24 cellular contexts compared by ENCODE assay signal in the genomic region with DNA sequence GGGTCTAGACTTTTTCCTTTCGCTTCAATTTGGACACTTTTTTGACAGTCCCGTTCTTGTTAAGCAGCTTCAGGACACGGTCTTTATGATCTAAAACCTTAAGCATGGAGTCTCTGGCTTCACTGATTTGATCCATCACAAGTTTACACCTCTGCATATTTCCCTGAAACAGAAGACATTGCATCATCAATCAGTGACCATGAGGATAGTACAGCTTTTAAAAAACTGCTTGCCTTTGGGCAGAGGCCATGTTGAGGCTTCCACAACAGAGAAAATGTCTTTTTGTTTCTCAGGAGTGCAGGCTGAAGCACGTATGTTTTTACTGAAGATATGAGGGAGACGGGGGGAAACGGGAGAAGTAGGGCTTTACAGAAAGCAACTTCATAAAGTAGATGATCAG.
"Had no signal": no experiment of that assay in that cellular context is flagged by ENCODE, and none has a peak within 500 bp of the region (broad histone marks: within the 10 kb centered on the region; RNA-seq: fewer than 3 reads in every experiment).

No MANE protein-coding gene starts in this region.

- ATAC-seq: heart right ventricle; naive thymus-derived CD4-positive, alpha-beta T cell; psoas muscle; stimulated activated naive B cell treated with anti-CD40 and anti-IgM and Interleukin-4, amounts not matched to agents 10 μg/mL and 1 μg/mL and 100 μg/mL, for 72 hours had no signal

- DNase-seq: activated CD4-positive, alpha-beta T cell treated with anti-CD3 and anti-CD28 coated beads, Interleukin-2, amount 50 U/mL, for 1 hour; activated CD4-positive, CD25-positive, alpha-beta regulatory T cell treated with anti-CD3 and anti-CD28 coated beads, Interleukin-2, amount 50 U/mL, for 72 hours; activated T-cell treated with anti-CD3 and anti-CD28 coated beads for 4 hours; amygdala; endodermal cell; foreskin melanocyte; heart right ventricle; midbrain; naive thymus-derived CD4-positive, alpha-beta T cell; occipital lobe; psoas muscle; stimulated activated CD4-positive, alpha-beta T cell treated with anti-CD3 and anti-CD28 coated beads, Interleukin-15, amount 100 ng/mL, for 24 hours; stimulated activated CD4-positive, alpha-beta T cell treated with anti-CD3 and anti-CD28 coated beads, Interleukin-2, amount 100 ng/mL, for 24 hours; stimulated activated naive B cell treated with anti-CD40 and anti-IgM and Interleukin-4, amounts not matched to agents 10 μg/mL and 1 μg/mL and 100 μg/mL, for 72 hours; SW 1271; T-helper 9 cell; testis; transverse colon; WERI-Rb-1 had no signal

- H3K27ac Mint-ChIP-seq: activated T-helper 2 cell treated with anti-CD3 and anti-CD28 coated beads, Interferon-gamma antibody, Interleukin-2, Interleukin-4, amounts not matched to agents 10 μg/mL and 5 μg/mL and 100 μg/mL, durations not matched to agents 14 hours and 24 hours and 36 hours; dendritic cell treated with granulocyte-macrophage colony-stimulating factor and Interleukin-4, amounts not matched to agents 40 ng/mL and 50 ng/mL, for 4 days; endodermal cell; memory B cell; neural progenitor cell; stimulated activated naive B cell treated with anti-CD40 and anti-IgM and Interleukin-4, amounts not matched to agents 10 μg/mL and 1 μg/mL and 100 μg/mL, for 72 hours; T-helper 1 cell treated with Interleukin-12 subunit alpha and Interleukin-12 subunit beta and Interleukin-4 antibody, amounts not matched to agents 30 μg/mL and 1 μg/mL, for 36 hours had no signal

- H3K27me3 Mint-ChIP-seq: dendritic cell treated with granulocyte-macrophage colony-stimulating factor and Interleukin-4, amounts not matched to agents 40 ng/mL and 50 ng/mL, for 4 days; memory B cell; naive thymus-derived CD4-positive, alpha-beta T cell; stimulated activated naive B cell treated with anti-CD40 and anti-IgM and Interleukin-4, amounts not matched to agents 10 μg/mL and 1 μg/mL and 100 μg/mL, for 72 hours had no signal

- H3K4me3 Mint-ChIP-seq: dendritic cell treated with granulocyte-macrophage colony-stimulating factor and Interleukin-4, amounts not matched to agents 40 ng/mL and 50 ng/mL, for 4 days; endodermal cell; memory B cell; naive thymus-derived CD4-positive, alpha-beta T cell; neural progenitor cell; stimulated activated naive B cell treated with anti-CD40 and anti-IgM and Interleukin-4, amounts not matched to agents 10 μg/mL and 1 μg/mL and 100 μg/mL, for 72 hours; T-helper 1 cell treated with Interleukin-12 subunit alpha and Interleukin-12 subunit beta and Interleukin-4 antibody, amounts not matched to agents 30 μg/mL and 1 μg/mL, for 36 hours had no signal

- H3K4me1 Mint-ChIP-seq: endodermal cell; memory B cell; naive thymus-derived CD4-positive, alpha-beta T cell; neural progenitor cell; stimulated activated naive B cell treated with anti-CD40 and anti-IgM and Interleukin-4, amounts not matched to agents 10 μg/mL and 1 μg/mL and 100 μg/mL, for 72 hours had no signal

- H3K9me3 Mint-ChIP-seq: activated T-helper 2 cell treated with anti-CD3 and anti-CD28 coated beads, Interferon-gamma antibody, Interleukin-2, Interleukin-4, amounts not matched to agents 10 μg/mL and 5 μg/mL and 100 μg/mL, durations not matched to agents 14 hours and 24 hours and 36 hours; dendritic cell treated with granulocyte-macrophage colony-stimulating factor and Interleukin-4, amounts not matched to agents 40 ng/mL and 50 ng/mL, for 4 days; endodermal cell; memory B cell; naive thymus-derived CD4-positive, alpha-beta T cell; neural progenitor cell; stimulated activated naive B cell treated with anti-CD40 and anti-IgM and Interleukin-4, amounts not matched to agents 10 μg/mL and 1 μg/mL and 100 μg/mL, for 72 hours; T-helper 1 cell treated with Interleukin-12 subunit alpha and Interleukin-12 subunit beta and Interleukin-4 antibody, amounts not matched to agents 30 μg/mL and 1 μg/mL, for 36 hours had no signal
